In genomic region chr1:14442669-14443068, GRCh38 we compare ENCODE assay signal across 2 cellular contexts.
TF ChIP-seq lines count a peak whose summit lies in the region.

No MANE protein-coding gene starts in this region.

TF ChIP-seq in IMR-90, 13 proteins besides CTCF, POLR2A, EP300 and RAD21:
- TF ChIP-seq SMC3 (IDR thresholded peaks at IDR 0.05; ENCODE audit: low read depth, low read length) (no peak), MXI1 (IDR thresholded peaks at IDR 0.05; ENCODE audit: borderline replicate concordance, low read depth, low read length) (no peak), FOS (IDR thresholded peaks at IDR 0.05; ENCODE audit: low read depth, low read length) (no peak), MAZ (IDR thresholded peaks at IDR 0.05; ENCODE audit: borderline replicate concordance, low read depth, low read length) (no peak), CEBPB (IDR thresholded peaks at IDR 0.05; ENCODE audit: low read depth, low read length) (no peak), BHLHE40 (IDR thresholded peaks at IDR 0.05; ENCODE audit: low read depth, low read length) (no peak), CHD1 (IDR thresholded peaks at IDR 0.05; ENCODE audit: low read depth, low read length) (no peak), RFX5 (IDR thresholded peaks at IDR 0.05; ENCODE audit: low read depth, low read length) (no peak), ELK1 (IDR thresholded peaks at IDR 0.05; ENCODE audit: borderline replicate concordance, low read depth, low read length) (no peak), MAFK (IDR thresholded peaks at IDR 0.05; ENCODE audit: low read depth, low read length) (no peak), NFE2L2 (IDR thresholded peaks at IDR 0.05; ENCODE audit: low read depth, low read length) (no peak), USF2 (IDR thresholded peaks at IDR 0.05; ENCODE audit: low read depth, low read length) (no peak), RCOR1 (IDR thresholded peaks at IDR 0.05; ENCODE audit: insufficient replicate concordance, low read length) (no peak)

TF ChIP-seq in K562, 482 proteins besides CTCF, POLR2A, EP300 and RAD21:
- TF ChIP-seq, protein P1, sequence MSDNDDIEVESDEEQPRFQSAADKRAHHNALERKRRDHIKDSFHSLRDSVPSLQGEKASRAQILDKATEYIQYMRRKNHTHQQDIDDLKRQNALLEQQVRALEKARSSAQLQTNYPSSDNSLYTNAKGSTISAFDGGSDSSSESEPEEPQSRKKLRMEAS (CRISPR knock-in tag; IDR thresholded peaks at IDR 0.05), result 0 out of 2 replicates have a peak, but pooled peaks have one; percentile 34
- TF ChIP-seq ILF3 (IDR thresholded peaks at IDR 0.05; ENCODE audit: borderline replicate concordance), result no peak
- no peak for TF ChIP-seq ZNF408 (CRISPR knock-in tag; IDR thresholded peaks at IDR 0.05; ENCODE audit: low read depth)
- TF ChIP-seq JUN (IDR thresholded peaks at IDR 0.05; ENCODE audit: borderline replicate concordance, low read depth, low read length), result no peak
- no peak for TF ChIP-seq JUN (CRISPR knock-in tag; IDR thresholded peaks at IDR 0.05; ENCODE audit: borderline replicate concordance)
- TF ChIP-seq, protein P2, sequence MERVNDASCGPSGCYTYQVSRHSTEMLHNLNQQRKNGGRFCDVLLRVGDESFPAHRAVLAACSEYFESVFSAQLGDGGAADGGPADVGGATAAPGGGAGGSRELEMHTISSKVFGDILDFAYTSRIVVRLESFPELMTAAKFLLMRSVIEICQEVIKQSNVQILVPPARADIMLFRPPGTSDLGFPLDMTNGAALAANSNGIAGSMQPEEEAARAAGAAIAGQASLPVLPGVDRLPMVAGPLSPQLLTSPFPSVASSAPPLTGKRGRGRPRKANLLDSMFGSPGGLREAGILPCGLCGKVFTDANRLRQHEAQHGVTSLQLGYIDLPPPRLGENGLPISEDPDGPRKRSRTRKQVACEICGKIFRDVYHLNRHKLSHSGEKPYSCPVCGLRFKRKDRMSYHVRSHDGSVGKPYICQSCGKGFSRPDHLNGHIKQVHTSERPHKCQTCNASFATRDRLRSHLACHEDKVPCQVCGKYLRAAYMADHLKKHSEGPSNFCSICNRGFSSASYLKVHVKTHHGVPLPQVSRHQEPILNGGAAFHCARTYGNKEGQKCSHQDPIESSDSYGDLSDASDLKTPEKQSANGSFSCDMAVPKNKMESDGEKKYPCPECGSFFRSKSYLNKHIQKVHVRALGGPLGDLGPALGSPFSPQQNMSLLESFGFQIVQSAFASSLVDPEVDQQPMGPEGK (CRISPR knock-in tag; IDR thresholded peaks at IDR 0.05; ENCODE audit: borderline replicate concordance), result no peak
- peak; percentile 80 for TF ChIP-seq SPI1 (IDR thresholded peaks at IDR 0.05; ENCODE audit: borderline replicate concordance, low read depth, low read length)
- TF ChIP-seq, protein P3, sequence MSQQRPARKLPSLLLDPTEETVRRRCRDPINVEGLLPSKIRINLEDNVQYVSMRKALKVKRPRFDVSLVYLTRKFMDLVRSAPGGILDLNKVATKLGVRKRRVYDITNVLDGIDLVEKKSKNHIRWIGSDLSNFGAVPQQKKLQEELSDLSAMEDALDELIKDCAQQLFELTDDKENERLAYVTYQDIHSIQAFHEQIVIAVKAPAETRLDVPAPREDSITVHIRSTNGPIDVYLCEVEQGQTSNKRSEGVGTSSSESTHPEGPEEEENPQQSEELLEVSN (IDR thresholded peaks at IDR 0.05; ENCODE audit: borderline replicate concordance in 1 of 2, extremely low read depth in 1 of 2, insufficient read depth in 1 of 2, insufficient read length in 1 of 2, low read depth in 1 of 2, low read length in 1 of 2, poor library complexity in 1 of 2, severe bottlenecking in 1 of 2), result peak in 1 of 2 experiments; percentile 41
- TF ChIP-seq, protein P4, sequence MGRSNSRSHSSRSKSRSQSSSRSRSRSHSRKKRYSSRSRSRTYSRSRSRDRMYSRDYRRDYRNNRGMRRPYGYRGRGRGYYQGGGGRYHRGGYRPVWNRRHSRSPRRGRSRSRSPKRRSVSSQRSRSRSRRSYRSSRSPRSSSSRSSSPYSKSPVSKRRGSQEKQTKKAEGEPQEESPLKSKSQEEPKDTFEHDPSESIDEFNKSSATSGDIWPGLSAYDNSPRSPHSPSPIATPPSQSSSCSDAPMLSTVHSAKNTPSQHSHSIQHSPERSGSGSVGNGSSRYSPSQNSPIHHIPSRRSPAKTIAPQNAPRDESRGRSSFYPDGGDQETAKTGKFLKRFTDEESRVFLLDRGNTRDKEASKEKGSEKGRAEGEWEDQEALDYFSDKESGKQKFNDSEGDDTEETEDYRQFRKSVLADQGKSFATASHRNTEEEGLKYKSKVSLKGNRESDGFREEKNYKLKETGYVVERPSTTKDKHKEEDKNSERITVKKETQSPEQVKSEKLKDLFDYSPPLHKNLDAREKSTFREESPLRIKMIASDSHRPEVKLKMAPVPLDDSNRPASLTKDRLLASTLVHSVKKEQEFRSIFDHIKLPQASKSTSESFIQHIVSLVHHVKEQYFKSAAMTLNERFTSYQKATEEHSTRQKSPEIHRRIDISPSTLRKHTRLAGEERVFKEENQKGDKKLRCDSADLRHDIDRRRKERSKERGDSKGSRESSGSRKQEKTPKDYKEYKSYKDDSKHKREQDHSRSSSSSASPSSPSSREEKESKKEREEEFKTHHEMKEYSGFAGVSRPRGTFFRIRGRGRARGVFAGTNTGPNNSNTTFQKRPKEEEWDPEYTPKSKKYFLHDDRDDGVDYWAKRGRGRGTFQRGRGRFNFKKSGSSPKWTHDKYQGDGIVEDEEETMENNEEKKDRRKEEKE (IDR thresholded peaks at IDR 0.05; ENCODE audit: borderline replicate concordance in 1 of 2, control insufficient read depth in 1 of 2, low read depth in 2 of 2, low read length in 1 of 2), result no peak
- TF ChIP-seq ZBTB34 (CRISPR knock-in tag; IDR thresholded peaks at IDR 0.05), result no peak
- TF ChIP-seq, protein P5, sequence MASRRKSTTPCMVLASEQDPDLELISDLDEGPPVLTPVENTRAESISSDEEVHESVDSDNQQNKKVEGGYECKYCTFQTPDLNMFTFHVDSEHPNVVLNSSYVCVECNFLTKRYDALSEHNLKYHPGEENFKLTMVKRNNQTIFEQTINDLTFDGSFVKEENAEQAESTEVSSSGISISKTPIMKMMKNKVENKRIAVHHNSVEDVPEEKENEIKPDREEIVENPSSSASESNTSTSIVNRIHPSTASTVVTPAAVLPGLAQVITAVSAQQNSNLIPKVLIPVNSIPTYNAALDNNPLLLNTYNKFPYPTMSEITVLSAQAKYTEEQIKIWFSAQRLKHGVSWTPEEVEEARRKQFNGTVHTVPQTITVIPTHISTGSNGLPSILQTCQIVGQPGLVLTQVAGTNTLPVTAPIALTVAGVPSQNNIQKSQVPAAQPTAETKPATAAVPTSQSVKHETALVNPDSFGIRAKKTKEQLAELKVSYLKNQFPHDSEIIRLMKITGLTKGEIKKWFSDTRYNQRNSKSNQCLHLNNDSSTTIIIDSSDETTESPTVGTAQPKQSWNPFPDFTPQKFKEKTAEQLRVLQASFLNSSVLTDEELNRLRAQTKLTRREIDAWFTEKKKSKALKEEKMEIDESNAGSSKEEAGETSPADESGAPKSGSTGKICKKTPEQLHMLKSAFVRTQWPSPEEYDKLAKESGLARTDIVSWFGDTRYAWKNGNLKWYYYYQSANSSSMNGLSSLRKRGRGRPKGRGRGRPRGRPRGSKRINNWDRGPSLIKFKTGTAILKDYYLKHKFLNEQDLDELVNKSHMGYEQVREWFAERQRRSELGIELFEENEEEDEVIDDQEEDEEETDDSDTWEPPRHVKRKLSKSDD (conservative IDR thresholded peaks at IDR 0.05; ENCODE audit: low read length), result no peak
- no peak for TF ChIP-seq ZBTB8A (IDR thresholded peaks at IDR 0.05; ENCODE audit: partially characterized antibody)
- TF ChIP-seq CBFA2T3 (IDR thresholded peaks at IDR 0.05), result no peak
- TF ChIP-seq, protein P6, sequence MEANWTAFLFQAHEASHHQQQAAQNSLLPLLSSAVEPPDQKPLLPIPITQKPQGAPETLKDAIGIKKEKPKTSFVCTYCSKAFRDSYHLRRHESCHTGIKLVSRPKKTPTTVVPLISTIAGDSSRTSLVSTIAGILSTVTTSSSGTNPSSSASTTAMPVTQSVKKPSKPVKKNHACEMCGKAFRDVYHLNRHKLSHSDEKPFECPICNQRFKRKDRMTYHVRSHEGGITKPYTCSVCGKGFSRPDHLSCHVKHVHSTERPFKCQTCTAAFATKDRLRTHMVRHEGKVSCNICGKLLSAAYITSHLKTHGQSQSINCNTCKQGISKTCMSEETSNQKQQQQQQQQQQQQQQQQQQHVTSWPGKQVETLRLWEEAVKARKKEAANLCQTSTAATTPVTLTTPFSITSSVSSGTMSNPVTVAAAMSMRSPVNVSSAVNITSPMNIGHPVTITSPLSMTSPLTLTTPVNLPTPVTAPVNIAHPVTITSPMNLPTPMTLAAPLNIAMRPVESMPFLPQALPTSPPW (CRISPR knock-in tag; IDR thresholded peaks at IDR 0.05), result peak; percentile 37
- no peak for TF ChIP-seq NFYB (IDR thresholded peaks at IDR 0.05; ENCODE audit: extremely low read depth, insufficient read length)
- 0 out of 2 replicates have a peak, but pooled peaks have one; percentile 1 for TF ChIP-seq ETV5 (CRISPR knock-in tag; IDR thresholded peaks at IDR 0.05; ENCODE audit: low read depth)
- TF ChIP-seq ATF4 (CRISPR knock-in tag; IDR thresholded peaks at IDR 0.05), result no peak
- no peak for TF ChIP-seq KDM4B (IDR thresholded peaks at IDR 0.05; ENCODE audit: borderline replicate concordance in 2 of 2, low read depth in 1 of 2)
- TF ChIP-seq KLF13 (tag; IDR thresholded peaks at IDR 0.05; ENCODE audit: borderline replicate concordance, low read depth), result no peak
- no peak for TF ChIP-seq GTF2F1 (IDR thresholded peaks at IDR 0.05; ENCODE audit: low read depth, low read length)
- TF ChIP-seq SFPQ (IDR thresholded peaks at IDR 0.05; ENCODE audit: low read depth, low read length), result no peak
- no peak for TF ChIP-seq ZNF354B (CRISPR knock-in tag; IDR thresholded peaks at IDR 0.05)
- TF ChIP-seq NR2F6 (CRISPR knock-in tag; IDR thresholded peaks at IDR 0.05), result no peak
- TF ChIP-seq CHD2 (IDR thresholded peaks at IDR 0.05; ENCODE audit: low read depth, low read length), result no peak
- TF ChIP-seq KLF16 (IDR thresholded peaks at IDR 0.05), result no peak
- no peak for TF ChIP-seq EZH2 (IDR thresholded peaks at IDR 0.05; ENCODE audit: borderline replicate concordance, low read depth, low read length)
- TF ChIP-seq CCNT2 (IDR thresholded peaks at IDR 0.05; ENCODE audit: borderline replicate concordance, extremely low read depth, insufficient read length, low read depth, low read length), result no peak
- no peak for TF ChIP-seq SP1 (CRISPR knock-in tag; IDR thresholded peaks at IDR 0.05)
- no peak for TF ChIP-seq JUND (IDR thresholded peaks at IDR 0.05; ENCODE audit: borderline replicate concordance, low read depth, low read length)
- no peak for TF ChIP-seq JUND (tag; IDR thresholded peaks at IDR 0.05; ENCODE audit: borderline replicate concordance, low read depth, low read length)
- TF ChIP-seq XRCC5 (IDR thresholded peaks at IDR 0.05; ENCODE audit: low read depth, low read length), result peak; percentile 47; the same call in 1 of the 2 replicates
- no peak for TF ChIP-seq CBFB (CRISPR knock-in tag; IDR thresholded peaks at IDR 0.05)
- TF ChIP-seq, protein P7, sequence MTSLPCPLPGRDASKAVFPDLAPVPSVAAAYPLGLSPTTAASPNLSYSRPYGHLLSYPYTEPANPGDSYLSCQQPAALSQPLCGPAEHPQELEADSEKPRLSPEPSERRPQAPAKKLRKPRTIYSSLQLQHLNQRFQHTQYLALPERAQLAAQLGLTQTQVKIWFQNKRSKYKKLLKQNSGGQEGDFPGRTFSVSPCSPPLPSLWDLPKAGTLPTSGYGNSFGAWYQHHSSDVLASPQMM (CRISPR knock-in tag; IDR thresholded peaks at IDR 0.05), result no peak
- TF ChIP-seq MAFF (IDR thresholded peaks at IDR 0.05; ENCODE audit: low read length), result no peak
- TF ChIP-seq ASH1L (IDR thresholded peaks at IDR 0.05; ENCODE audit: borderline replicate concordance, low read depth, partially characterized antibody), result no peak
- no peak for TF ChIP-seq MIER1 (IDR thresholded peaks at IDR 0.05; ENCODE audit: low read depth)
- no peak for TF ChIP-seq RBM22 (IDR thresholded peaks at IDR 0.05; ENCODE audit: low read depth, low read length, poor library complexity, severe bottlenecking)
- TF ChIP-seq, protein P8, sequence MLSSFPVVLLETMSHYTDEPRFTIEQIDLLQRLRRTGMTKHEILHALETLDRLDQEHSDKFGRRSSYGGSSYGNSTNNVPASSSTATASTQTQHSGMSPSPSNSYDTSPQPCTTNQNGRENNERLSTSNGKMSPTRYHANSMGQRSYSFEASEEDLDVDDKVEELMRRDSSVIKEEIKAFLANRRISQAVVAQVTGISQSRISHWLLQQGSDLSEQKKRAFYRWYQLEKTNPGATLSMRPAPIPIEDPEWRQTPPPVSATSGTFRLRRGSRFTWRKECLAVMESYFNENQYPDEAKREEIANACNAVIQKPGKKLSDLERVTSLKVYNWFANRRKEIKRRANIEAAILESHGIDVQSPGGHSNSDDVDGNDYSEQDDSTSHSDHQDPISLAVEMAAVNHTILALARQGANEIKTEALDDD (IDR thresholded peaks at IDR 0.05), result no peak
